1 cellular context compared by ENCODE assay signal in genomic region chr10:49593564-49593875, GRCh38.
TF ChIP-seq lines count a peak whose summit lies in the region.

No MANE protein-coding gene starts in this region.

TF ChIP-seq in HCT116, 20 proteins besides CTCF, POLR2A, EP300 and RAD21 (continued from another document):
- TF ChIP-seq REST (IDR thresholded peaks at IDR 0.05; ENCODE audit: low read depth) (no peak), EGR1 (IDR thresholded peaks at IDR 0.05; ENCODE audit: low read depth) (no peak), ZFX (IDR thresholded peaks at IDR 0.05) (no peak), CBX3 (IDR thresholded peaks at IDR 0.05; ENCODE audit: low read depth) (no peak)
